Comparison of ENCODE assay signal across 1 cellular context in genomic region chr21:38988211-38989096, GRCh38.
TF ChIP-seq lines count a peak whose summit lies in the region.

No MANE protein-coding gene starts in this region.

TF ChIP-seq in H1, 55 proteins besides CTCF, POLR2A, EP300 and RAD21 (continued from another document):
- TF ChIP-seq HDAC2 (IDR thresholded peaks at IDR 0.05; ENCODE audit: borderline replicate concordance in 1 of 2, low read depth in 2 of 2, low read length in 2 of 2) (no peak), SAP30 (IDR thresholded peaks at IDR 0.05; ENCODE audit: insufficient read depth, insufficient replicate concordance, low read length) (peak; percentile 43), RNF2 (IDR thresholded peaks at IDR 0.05; ENCODE audit: borderline replicate concordance, low read depth, low read length, missing control alignments, poor library complexity, severe bottlenecking) (no peak), SP1 (IDR thresholded peaks at IDR 0.05; ENCODE audit: low read depth, low read length) (no peak), SUZ12 (IDR thresholded peaks at IDR 0.05; ENCODE audit: low read length) (no peak), KDM5A (IDR thresholded peaks at IDR 0.05; ENCODE audit: low read length) (no peak), NANOG (IDR thresholded peaks at IDR 0.05; ENCODE audit: insufficient read depth, low read depth, low read length, poor library complexity, severe bottlenecking) (no peak), TEAD4 (IDR thresholded peaks at IDR 0.05; ENCODE audit: low read depth, low read length) (no peak), POU5F1 (IDR thresholded peaks at IDR 0.05; ENCODE audit: low read depth, low read length) (no peak), JUN (IDR thresholded peaks at IDR 0.05; ENCODE audit: low read depth, low read length) (no peak)
